21 cellular contexts compared by ENCODE assay signal in the genomic region with DNA sequence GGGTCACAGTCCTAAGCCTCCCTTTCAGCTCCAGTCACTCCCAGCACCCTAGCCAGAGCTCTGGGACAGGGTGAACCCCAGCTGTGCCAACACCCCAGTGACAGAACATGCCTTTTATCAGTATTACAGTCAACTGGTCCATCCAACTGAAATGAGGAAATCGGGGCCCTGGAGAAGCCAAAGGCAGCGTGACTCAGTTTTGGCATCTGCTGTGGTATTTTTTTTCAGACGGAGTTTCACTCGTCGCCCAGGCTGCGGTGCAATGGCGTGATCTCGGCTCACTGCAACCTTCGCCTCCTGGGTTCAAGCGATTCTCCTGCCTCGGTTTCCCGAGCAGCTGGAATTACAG. TPM values are rescaled to one million over a fixed set of nuclear protein-coding genes. Genes with fewer than 3 reads are reported as not detected.
DNase-seq lines count a peak whose midpoint lies in the region; ATAC-seq and TF ChIP-seq lines count a peak whose summit lies in the region.
"Had no signal": no experiment of that assay in that cellular context is flagged by ENCODE, and none has a peak within 500 bp of the region (broad histone marks: within the 10 kb centered on the region; RNA-seq: fewer than 3 reads in every experiment).

No MANE protein-coding gene starts in this region.

- H3K4me1 ChIP-seq in esophagus muscularis mucosa = peaks cover 71 to 83% (median 81%) of the 10 kb centered on the region in 4 donors
- H3K4me1 ChIP-seq in suprapubic skin = peaks cover 61% of the 10 kb centered on the region

- H3K4me3 ChIP-seq in esophagus muscularis mucosa (no peak overlapping the region), suprapubic skin (no peak overlapping the region)
- H3K4me3 ChIP-seq: colonic mucosa, HAP-1, heart right ventricle, mucosa of descending colon had no signal

- H3K27me3 ChIP-seq in esophagus muscularis mucosa (no peaks in the 10 kb centered on the region), suprapubic skin (no peaks in the 10 kb centered on the region)
- H3K27me3 ChIP-seq: colonic mucosa, heart right ventricle had no signal

- no peak for TF ChIP-seq CTCF in esophagus muscularis mucosa (IDR thresholded peaks at IDR 0.05)
- TF ChIP-seq CTCF in suprapubic skin (IDR thresholded peaks at IDR 0.05) = no peak

- H3K36me3 ChIP-seq in esophagus muscularis mucosa (peaks cover 6 to 46% (median 35%) of the 10 kb centered on the region in 4 donors), suprapubic skin (peaks cover 39% of the 10 kb centered on the region)
- H3K36me3 ChIP-seq: colonic mucosa had no signal

- H3K9me3 ChIP-seq in esophagus muscularis mucosa = no peaks in the 10 kb centered on the region
- no peaks in the 10 kb centered on the region for H3K9me3 ChIP-seq in suprapubic skin
- H3K9me3 ChIP-seq: colonic mucosa, HAP-1, heart right ventricle, mucosa of descending colon had no signal

- H3K27ac ChIP-seq in esophagus muscularis mucosa (replicated peaks in 1 of 4) = peak overlapping the region; percentile 19 to 98 (median 77)
- H3K27ac ChIP-seq in suprapubic skin = peak overlapping the region; percentile 18
- H3K27ac ChIP-seq: 22Rv1, colonic mucosa had no signal

- TF ChIP-seq POLR2A in esophagus muscularis mucosa (IDR thresholded peaks at IDR 0.05; ENCODE audit: low read depth) (no peak), suprapubic skin (IDR thresholded peaks at IDR 0.05) (no peak)

- intact Hi-C loops in esophagus muscularis mucosa (cut with DNase I) = no loop called here

- TF ChIP-seq EP300 in esophagus muscularis mucosa (IDR thresholded peaks at IDR 0.05) = no peak
- no peak for TF ChIP-seq EP300 in suprapubic skin (IDR thresholded peaks at IDR 0.05)

- ATAC-seq in GM21576 (IDR thresholded peaks at IDR 0.05; ENCODE audit: unreplicated experiment) (no peak), GM18870 (IDR thresholded peaks at IDR 0.05; ENCODE audit: unreplicated experiment) (no peak)
- ATAC-seq: heart right ventricle, mucosa of descending colon had no signal

- DNase-seq in DMS 273 (lab: John Stamatoyannopoulos, UW; ENCODE audit: unreplicated experiment) (peak; percentile 68), DMS 273 treated with DMSO at 0.1 percent for 48 hours (lab: John Stamatoyannopoulos, UW) (no peak), SKM-1 (lab: John Stamatoyannopoulos, UW; ENCODE audit: unreplicated experiment) (peak; percentile 61), esophagus muscularis mucosa (ENCODE audit: extremely low spot score) (no peak), suprapubic skin (ENCODE audit: low spot score in 2 of 2) (no peak), Kasumi-1 (lab: John Stamatoyannopoulos, UW) (no peak)
- DNase-seq: activated naive CD4-positive, alpha-beta T cell treated with Interleukin-2 at 50 U/mL for 16 hours; colonic mucosa; DMS53; heart right ventricle; mucosa of descending colon; NCI-H2081 treated with DMSO at 0.1 percent for 48 hours; NCI-H748 treated with DMSO at 0.1 percent for 48 hours; stimulated activated CD4-positive, alpha-beta T cell treated with anti-CD3 and anti-CD28 coated beads, Interleukin-4, amount 100 ng/mL, for 4 hours had no signal

- WGBS in esophagus muscularis mucosa = 90% methylated on average over 12 of the region's 12 CpGs
- WGBS in suprapubic skin = 71% methylated on average over 10 of the region's 12 CpGs

RNA-seq across cellular contexts. Expression of a gene that starts 3.4 kb away (rescaled TPM):
- 1 to 10 TPM; 5.3 to 9.1 (median 6.4) TPM for total RNA-seq in esophagus muscularis mucosa
- 10 to 100 TPM in 3 of 4 donors, 1 to 10 TPM in 1; 6.7 to 19.8 (median 12.5) TPM for total RNA-seq in suprapubic skin

RNA-seq across cellular contexts. Expression of a gene that starts 3.9 kb away (rescaled TPM):
- total RNA-seq in esophagus muscularis mucosa (100 to 1,000 TPM; 216 to 310 (median 295) TPM), suprapubic skin (100 to 1,000 TPM; 118 to 223 (median 198) TPM)

RNA-seq across cellular contexts. Expression of a gene that starts 23.0 kb away (rescaled TPM):
- total RNA-seq in esophagus muscularis mucosa (10 to 100 TPM; 60.6 to 86.7 (median 77.6) TPM), suprapubic skin (10 to 100 TPM; 43.8 to 73.4 (median 66.9) TPM)

RNA-seq across cellular contexts. Expression of a gene that starts 23.6 kb away (rescaled TPM):
- total RNA-seq in esophagus muscularis mucosa = 10 to 100 TPM; 30.3 to 60.2 (median 50.1) TPM
- total RNA-seq in suprapubic skin = 10 to 100 TPM; 15.7 to 30.4 (median 22.7) TPM

RNA-seq across cellular contexts. Expression of a gene that starts 40.2 kb away (rescaled TPM):
- under 1 TPM in 1 of 4 donors, not detected in 3; 0.17 TPM for total RNA-seq in esophagus muscularis mucosa
- total RNA-seq in suprapubic skin = not detected
- total RNA-seq: heart right ventricle; kidney epithelial cell; M059J; T-helper 1 cell treated with Interleukin-12 subunit alpha and Interleukin-12 subunit beta and Interleukin-4 antibody, amounts not matched to agents 30 ng/mL and 1 ng/mL, for 36 hours had no signal

Comparison
In these comparisons a context has a peak if more than half of its experiments do, and no peak if none do; other contexts are left out.
1. DNase-seq: peak in DMS 273 (single experiment) and SKM-1 (single experiment); none in DMS 273 treated with DMSO at 0.1 percent for 48 hours (single experiment), esophagus muscularis mucosa (single experiment), suprapubic skin (0 of 2) and Kasumi-1 (0 of 2).